8 cellular contexts compared by ENCODE assay signal in the genomic region with DNA sequence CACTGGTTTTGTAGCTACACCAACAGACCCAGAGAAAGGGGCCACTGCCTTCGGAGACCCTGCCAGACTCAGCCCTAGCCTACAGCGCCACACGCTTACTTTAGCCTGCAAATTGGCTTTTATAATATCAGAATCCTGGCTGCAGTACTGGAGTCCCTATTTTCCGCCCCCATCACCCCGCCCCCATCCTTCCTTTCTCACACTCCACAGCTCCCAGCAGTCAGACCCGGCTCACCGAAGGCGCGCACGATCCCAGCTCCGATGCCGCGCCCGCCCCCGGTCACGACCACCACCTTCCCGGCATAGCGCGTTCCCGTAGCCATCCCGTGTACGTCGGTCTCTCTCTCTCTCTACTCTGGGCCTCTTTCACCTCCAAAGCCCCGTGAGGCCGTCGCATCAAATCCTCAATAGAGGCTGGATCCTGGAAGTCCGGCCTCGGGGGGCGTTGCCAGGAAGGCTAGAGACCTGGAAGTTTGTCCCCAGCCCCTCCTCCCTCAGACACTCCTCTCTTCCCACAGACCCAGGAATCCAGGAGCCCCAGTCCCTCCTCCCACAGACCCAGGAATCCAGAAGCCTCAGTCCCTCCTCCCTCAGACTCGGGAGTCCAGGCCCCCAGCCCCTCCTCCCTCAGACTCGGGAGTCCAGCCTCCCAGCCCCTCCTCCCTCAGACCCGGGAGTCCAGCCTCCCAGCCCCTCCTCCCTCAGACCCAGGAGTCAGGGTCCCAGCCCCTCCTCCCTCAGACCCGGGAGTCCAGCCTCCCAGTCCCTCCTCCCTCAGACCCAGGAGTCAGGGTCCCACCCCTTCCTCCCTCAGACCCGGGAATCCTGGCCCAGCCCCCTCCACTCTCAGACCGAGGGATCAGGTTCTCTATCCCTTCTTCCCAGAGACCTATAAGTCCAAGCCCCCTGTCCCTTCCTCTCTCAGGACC. TPM values are rescaled to one million over a fixed set of nuclear protein-coding genes. Genes with fewer than 3 reads are reported as not detected.
A peak's percentile ranks its signal among the peaks of the same experiment; 100 is the strongest.
DNase-seq lines count a peak whose midpoint lies in the region; ATAC-seq lines count a peak whose summit lies in the region.

A gene (minus strand): TSS at position 403 of the 929 bp plus-strand sequence. CDS start 80 bp downstream, at position 323.

- H3K4me3 Mint-ChIP-seq in activated T-cell treated with anti-CD3 and anti-CD28 coated beads, Interleukin-2, amount 50 U/mL, for 72 hours = peak within 1 kb of the TSS; percentile 88 to 91

- H3K9me3 Mint-ChIP-seq in activated T-cell treated with anti-CD3 and anti-CD28 coated beads, Interleukin-2, amount 50 U/mL, for 72 hours = no peaks in the 10 kb centered on the region

- H3K4me1 Mint-ChIP-seq in activated T-cell treated with anti-CD3 and anti-CD28 coated beads, Interleukin-2, amount 50 U/mL, for 72 hours (ENCODE audit: low read depth) = peaks cover 23% of the 10 kb centered on the region

- ATAC-seq in HG03045 (IDR thresholded peaks at IDR 0.05; ENCODE audit: unreplicated experiment) (peak; percentile 8), HG03378 (IDR thresholded peaks at IDR 0.05; ENCODE audit: unreplicated experiment) (no peak)
- ATAC-seq in activated T-cell treated with anti-CD3 and anti-CD28 coated beads, Interleukin-2, amount 50 U/mL, for 72 hours (replicated peaks in 1 of 2) = peak; percentile 19 to 37

- in situ Hi-C loops in KBM-7 (cut with MboI; ENCODE audit: low pct_unique_long_range_greater_than_20kb, low sequenced_read_pairs) = no loop called here

- H3K36me3 Mint-ChIP-seq in activated T-cell treated with anti-CD3 and anti-CD28 coated beads, Interleukin-2, amount 50 U/mL, for 72 hours (ENCODE audit: insufficient read depth in 2 of 2) = peaks cover 0 to 2% of the 10 kb centered on the region in 2 donors

- intact Hi-C loops in head of caudate nucleus (cut with DNase I) = loop anchor here (10.0 kb wide), 1 partner anchor 192 kb away; a partner anchor contains a TSS

- peak within 1 kb of the TSS; percentile 81 for H3K27ac Mint-ChIP-seq in activated T-cell treated with anti-CD3 and anti-CD28 coated beads, Interleukin-2, amount 50 U/mL, for 72 hours

- no peaks in the 10 kb centered on the region for H3K27me3 Mint-ChIP-seq in activated T-cell treated with anti-CD3 and anti-CD28 coated beads, Interleukin-2, amount 50 U/mL, for 72 hours (ENCODE audit: low read depth)

- DNase-seq in DMS 273 (lab: John Stamatoyannopoulos, UW; ENCODE audit: unreplicated experiment) = peak; percentile 45
- DNase-seq in activated T-cell treated with anti-CD3 and anti-CD28 coated beads, Interleukin-2, amount 50 U/mL, for 72 hours = no peak
- DNase-seq in head of caudate nucleus = peak in 32 of 42 donors; percentile 11 to 65 (median 40)
- peak; percentile 49 for DNase-seq in pons (ENCODE audit: low spot score)
- DNase-seq in KBM-7 = no peak
- no peak for DNase-seq in stimulated activated CD4-positive, alpha-beta T cell treated with anti-CD3 and anti-CD28 coated beads, Interleukin-4, amount 100 ng/mL, for 4 hours

RNA-seq across cellular contexts. Expression of the gene that starts here (rescaled TPM):
- 1 to 10 TPM; 2.0 to 3.2 TPM for total RNA-seq in activated T-cell treated with anti-CD3 and anti-CD28 coated beads, Interleukin-2, amount 50 U/mL, for 72 hours

Comparison
In these comparisons a context has a peak if more than half of its experiments do, and no peak if none do; other contexts are left out.
1. DNase-seq: peak in DMS 273 (single experiment), head of caudate nucleus (32 of 42) and pons (single experiment); none in activated T-cell treated with anti-CD3 and anti-CD28 coated beads, Interleukin-2, amount 50 U/mL, for 72 hours (0 of 2), KBM-7 (single experiment) and stimulated activated CD4-positive, alpha-beta T cell treated with anti-CD3 and anti-CD28 coated beads, Interleukin-4, amount 100 ng/mL, for 4 hours (0 of 2).